12 cellular contexts compared by ENCODE assay signal in genomic region chr2:219523031-219523671, GRCh38. TPM values are rescaled to one million over a fixed set of nuclear protein-coding genes. Genes with fewer than 3 reads are reported as not detected.
A peak's percentile ranks its signal among the peaks of the same experiment; 100 is the strongest.
DNase-seq lines count a peak whose midpoint lies in the region; ATAC-seq, FAIRE-seq and TF ChIP-seq lines count a peak whose summit lies in the region.
"Had no signal": no experiment of that assay in that cellular context is flagged by ENCODE, and none has a peak within 500 bp of the region (broad histone marks: within the 10 kb centered on the region; RNA-seq: fewer than 3 reads in every experiment).

No MANE protein-coding gene starts in this region.

- H3K9me3 ChIP-seq in left ventricle myocardium inferior (replicated peaks), result no peaks in the 10 kb centered on the region
- no peaks in the 10 kb centered on the region for H3K9me3 ChIP-seq in K562 (replicated peaks; ENCODE audit: control insufficient read depth, insufficient read depth, low read depth, low read length)

- no peak for TF ChIP-seq RAD21 in K562 (CRISPR knock-in tag; conservative IDR thresholded peaks at IDR 0.05 in 1 of 2, IDR thresholded peaks at IDR 0.05 in 1 of 2)

- ATAC-seq in left cardiac atrium (no peak), K562 (no peak), left colon (peak; percentile 9)
- ATAC-seq: activated CD8-positive, alpha-beta memory T cell treated with anti-CD3 and anti-CD28 coated beads, Interleukin-2, amount 10 ng/mL, durations not matched to agents 7 days and 5 days had no signal

- CTCF ChIA-PET in K562 (lab: Yijun Ruan, JAX; ENCODE audit: low intra/inter-chr PET ratio), result interaction anchor here (0.6 kb wide), 1 partner anchor 28 kb away, joined by 7 read pairs; a partner anchor contains a TSS

- H3K36me3 ChIP-seq in left ventricle myocardium inferior (no peaks in the 10 kb centered on the region), K562 (ENCODE audit: control insufficient read depth, insufficient read depth, low read length) (peaks cover 37% of the 10 kb centered on the region; the same call in 2 of the 3 replicates), urinary bladder (ENCODE audit: insufficient read depth) (no peaks in the 10 kb centered on the region)

- BruUV-seq in K562 (replicated peaks; lab: Mats Ljungman, UMichigan), result no TSS peak

- TF ChIP-seq EP300 in K562 (IDR thresholded peaks at IDR 0.05; ENCODE audit: low read length), result no peak

- peaks cover 80% of the 10 kb centered on the region for H3K79me2 ChIP-seq in K562 (ENCODE audit: control insufficient read depth, insufficient read depth, low read length)

- in situ Hi-C loops in K562 (cut with MboI), result loop anchor here (10.0 kb wide), 1 partner anchor 48 kb away; no protein-coding TSS in a partner anchor

- intact Hi-C loops in left ventricle myocardium inferior (cut with micrococcal nuclease) (loop anchor here (10.0 kb wide), 1 partner anchor 68 kb away; no protein-coding TSS in a partner anchor), left cardiac atrium (cut with DNase I) (no loop called here), K562 (cut with micrococcal nuclease) (no loop called here), left colon (cut with DNase I, micrococcal nuclease) (loop anchor here (10.0 kb wide), 1 partner anchor 48 kb away; no protein-coding TSS in a partner anchor)

- no peak for FAIRE-seq in K562 (lab: Jason Lieb, UNC)

- no peak for TF ChIP-seq CTCF in left ventricle myocardium inferior (IDR thresholded peaks at IDR 0.05; ENCODE audit: borderline replicate concordance)
- peak; percentile 28 to 45 (median 35) for TF ChIP-seq CTCF in K562 (IDR thresholded peaks at IDR 0.05 in 2 of 3, conservative IDR thresholded peaks at IDR 0.05 in 1 of 3; ENCODE audit: insufficient read depth in 2 of 3, low read depth in 1 of 3, low read length in 3 of 3)

- TF ChIP-seq POLR2A in K562 (conservative IDR thresholded peaks at IDR 0.05), result no peak

- H3K9ac ChIP-seq in K562 (ENCODE audit: insufficient read depth in 1 of 2, low read depth in 2 of 2, low read length in 2 of 2), result peak overlapping the region; percentile 70 to 86

- H3K9me1 ChIP-seq in K562 (ENCODE audit: control insufficient read depth, insufficient read depth, low read length), result peaks cover under 1% of the 10 kb centered on the region

- H3K27ac ChIP-seq in left ventricle myocardium inferior (replicated peaks) (no peak overlapping the region), K562 (ENCODE audit: extremely low read depth, low read depth, low read length) (peak overlapping the region; percentile 89), urinary bladder (ENCODE audit: low read depth) (no peak overlapping the region)

- WGBS in K562 (ENCODE audit: insufficient coverage, low coverage, missing lambda C conversion rate), result 21% methylated on average over 9 of the region's 24 CpGs
- 31% methylated on average over 24 of the region's 24 CpGs for WGBS in urinary bladder

- DNase-seq in left ventricle myocardium inferior (no peak), left cardiac atrium (no peak), K562 (ENCODE audit: extremely low read depth in 1 of 4, low spot score in 3 of 4) (peak in 1 of 4 experiments; percentile 54), left colon (no peak), COLO829 (ENCODE audit: low spot score) (no peak), foreskin melanocyte (no peak), hepatic stellate cell (ENCODE audit: low spot score) (no peak)
- DNase-seq: activated CD8-positive, alpha-beta memory T cell treated with anti-CD3 and anti-CD28 coated beads, Interleukin-2, amount 10 ng/mL, durations not matched to agents 7 days and 5 days; AML-193; KBM-7; NCI-H446 had no signal

- peak overlapping the region; percentile 64 for H2AFZ ChIP-seq in K562 (ENCODE audit: low read depth, low read length)

- H3K27me3 ChIP-seq in left ventricle myocardium inferior (ENCODE audit: low read depth), result peaks cover 98% of the 10 kb centered on the region
- no peaks in the 10 kb centered on the region for H3K27me3 ChIP-seq in K562 (ENCODE audit: control insufficient read depth in 2 of 2, insufficient read depth in 2 of 2, low read length in 2 of 2)

- H3K4me2 ChIP-seq in K562 (ENCODE audit: insufficient read depth, low read length), result peak overlapping the region; percentile 69

- H3K4me1 ChIP-seq in left ventricle myocardium inferior (peaks cover 47% of the 10 kb centered on the region), K562 (replicated peaks in 1 of 2; ENCODE audit: control insufficient read depth in 2 of 2, insufficient read depth in 2 of 2, low read length in 2 of 2) (peaks cover 81 to 93% of the 10 kb centered on the region in 2 experiments), urinary bladder (ENCODE audit: insufficient read depth) (no peaks in the 10 kb centered on the region)

- POLR2A ChIA-PET in K562 (lab: Yijun Ruan, JAX), result interaction anchor here (0.5 to 0.9 kb wide), 3 partner anchors 9 to 118 kb away, joined by 3 to 4 read pairs (median 3); no protein-coding TSS in a partner anchor

- no peaks in the 10 kb centered on the region for H4K20me1 ChIP-seq in K562 (replicated peaks; ENCODE audit: control insufficient read depth, insufficient read depth, low read length)

- H3K4me3 ChIP-seq in left ventricle myocardium inferior (peak overlapping the region; percentile 49), K562 (peak overlapping the region; percentile 22; the same call in 1 of the 2 replicates), urinary bladder (ENCODE audit: low read depth, low read length) (peak overlapping the region; percentile 15)

RNA-seq across cellular contexts. Expression of gene ASIC4, which starts 8.9 kb away (rescaled TPM):
- not detected for total RNA-seq in left ventricle myocardium inferior
- under 1 TPM in 1 of 2 donors, not detected in 1; 0.32 TPM for total RNA-seq in left cardiac atrium
- 14.4 and 30.7 TPM in 2 replicates for total RNA-seq in K562 (2011; cell fraction: chromatin; rRNA removed; ENCODE audit: low replicate concordance)
- total RNA-seq in K562 (2011; cell fraction: nucleolus; rRNA removed), result 21.7 and 26.1 TPM in 2 replicates
- 15.1 and 18.3 TPM in 2 replicates for total RNA-seq in K562 (2011; cell fraction: nucleoplasm; rRNA removed)
- total RNA-seq in K562 (2014; rRNA removed), result 17.7 and 24.8 TPM in 2 replicates
- 2.3 and 3.8 TPM in 2 replicates for total RNA-seq in K562 (2014; rRNA removed; fragmentation: Illumina TruSeq; extraction: Trizol)
- total RNA-seq in K562 (2015; rRNA removed; fragmentation: Illumina TruSeq; extraction: Trizol), result 9.6 and 9.8 TPM in 2 replicates
- total RNA-seq in K562 (2021), result 13.5 and 14.7 TPM in 2 replicates
- polyA plus RNA-seq in K562 (2011; rRNA removed), result 2.5 and 8.6 TPM in 2 replicates
- polyA plus RNA-seq in K562 (2011; cell fraction: cytosol; rRNA removed), result 4.7 and 5.7 TPM in 2 replicates
- 48.9 and 62.7 TPM in 2 replicates for polyA plus RNA-seq in K562 (2011; cell fraction: nucleus; rRNA removed)
- 15.2 and 19.8 TPM in 2 replicates for polyA plus RNA-seq in K562 (2012)
- 4.8 and 5.0 TPM in 2 replicates for polyA plus RNA-seq in K562 (2014; fragmentation: Illumina TruSeq; extraction: Trizol)
- polyA plus RNA-seq in K562 (2014; fragmentation: Nextera tagmentation; extraction: Ambion mirVana), result under 1 TPM; 0.07 to 0.08 TPM
- 19.0 and 19.2 TPM in 2 replicates for polyA plus RNA-seq in K562 (2014; rRNA removed)
- polyA minus RNA-seq in K562 (2011; rRNA and poly(A)+ RNA removed), result 2.5 and 4.5 TPM in 2 replicates
- polyA minus RNA-seq in K562 (2011; cell fraction: cytosol; rRNA and poly(A)+ RNA removed), result 2.6 and 8.5 TPM in 2 replicates
- 13.9 and 26.5 TPM in 2 replicates for polyA minus RNA-seq in K562 (2011; cell fraction: nucleus; rRNA and poly(A)+ RNA removed)
- not detected for total RNA-seq in left colon
- total RNA-seq in urinary bladder, result 0.32 TPM
- 0.18 TPM for polyA plus RNA-seq in urinary bladder

RNA-seq across cellular contexts. Expression of gene CHPF, which starts 20.5 kb away (rescaled TPM):
- 104 TPM for total RNA-seq in left ventricle myocardium inferior
- 100 to 1,000 TPM in 1 of 2 donors, 10 to 100 TPM in 1; 72.4 to 113 TPM for total RNA-seq in left cardiac atrium
- total RNA-seq in K562 (2011; cell fraction: chromatin; rRNA removed; ENCODE audit: low replicate concordance), result 9.1 and 46.2 TPM in 2 replicates
- total RNA-seq in K562 (2011; cell fraction: nucleolus; rRNA removed), result 74.1 and 96.4 TPM in 2 replicates
- 36.0 and 36.5 TPM in 2 replicates for total RNA-seq in K562 (2011; cell fraction: nucleoplasm; rRNA removed)
- 57.2 and 67.6 TPM in 2 replicates for total RNA-seq in K562 (2014; rRNA removed)
- 1.5 and 2.0 TPM in 2 replicates for total RNA-seq in K562 (2014; rRNA removed; fragmentation: Illumina TruSeq; extraction: Trizol)
- 7.9 and 9.0 TPM in 2 replicates for total RNA-seq in K562 (2015; rRNA removed; fragmentation: Illumina TruSeq; extraction: Trizol)
- 40.1 and 41.1 TPM in 2 replicates for total RNA-seq in K562 (2021)
- polyA plus RNA-seq in K562 (2011; rRNA removed), result 9.9 and 14.8 TPM in 2 replicates
- polyA plus RNA-seq in K562 (2011; cell fraction: cytosol; rRNA removed), result 22.8 and 80.8 TPM in 2 replicates
- polyA plus RNA-seq in K562 (2011; cell fraction: nucleus; rRNA removed), result 25.6 and 44.2 TPM in 2 replicates
- 22.4 and 47.7 TPM in 2 replicates for polyA plus RNA-seq in K562 (2012)
- 2.6 and 11.5 TPM in 2 replicates for polyA plus RNA-seq in K562 (2014; fragmentation: Illumina TruSeq; extraction: Trizol)
- polyA plus RNA-seq in K562 (2014; fragmentation: Nextera tagmentation; extraction: Ambion mirVana), result under 1 TPM; 0.15 to 0.35 TPM
- polyA plus RNA-seq in K562 (2014; rRNA removed), result 31.8 and 32.1 TPM in 2 replicates
- polyA minus RNA-seq in K562 (2011; rRNA and poly(A)+ RNA removed), result 3.4 and 5.3 TPM in 2 replicates
- 25.0 and 30.2 TPM in 2 replicates for polyA minus RNA-seq in K562 (2011; cell fraction: cytosol; rRNA and poly(A)+ RNA removed)
- polyA minus RNA-seq in K562 (2011; cell fraction: nucleus; rRNA and poly(A)+ RNA removed), result 24.2 and 27.0 TPM in 2 replicates
- 10 to 100 TPM; 27.8 to 37.2 TPM for total RNA-seq in left colon
- total RNA-seq in urinary bladder, result 56.9 TPM
- 48.6 TPM for polyA plus RNA-seq in urinary bladder

RNA-seq across cellular contexts. Expression of gene TMEM198, which starts 20.7 kb away (rescaled TPM):
- total RNA-seq in left ventricle myocardium inferior (2.5 TPM), left cardiac atrium (1 to 10 TPM; 3.2 to 4.1 TPM), K562 (2014; rRNA removed) (1.1 and 2.5 TPM in 2 replicates), K562 (2014; rRNA removed; fragmentation: Illumina TruSeq; extraction: Trizol) (0.38 and 0.47 TPM in 2 replicates), K562 (2015; rRNA removed; fragmentation: Illumina TruSeq; extraction: Trizol) (0.98 and 1.1 TPM in 2 replicates), K562 (2021) (2.4 and 3.8 TPM in 2 replicates), left colon (1 to 10 TPM; 1.4 to 1.6 TPM), urinary bladder (2.0 TPM)
- total RNA-seq in K562 (2011; cell fraction: chromatin; rRNA removed; ENCODE audit: low replicate concordance), result 1.3 and 5.0 TPM in 2 replicates
- total RNA-seq in K562 (2011; cell fraction: nucleolus; rRNA removed), result 4.3 and 6.5 TPM in 2 replicates
- total RNA-seq in K562 (2011; cell fraction: nucleoplasm; rRNA removed), result 3.1 and 3.4 TPM in 2 replicates
- polyA plus RNA-seq in K562 (2011; rRNA removed) (1.1 and 2.2 TPM in 2 replicates), K562 (2014; fragmentation: Illumina TruSeq; extraction: Trizol) (1.0 and 1.3 TPM in 2 replicates), K562 (2014; fragmentation: Nextera tagmentation; extraction: Ambion mirVana) (under 1 TPM; 0.03 TPM), K562 (2014; rRNA removed) (2.5 and 2.7 TPM in 2 replicates), urinary bladder (6.0 TPM)
- polyA plus RNA-seq in K562 (2011; cell fraction: cytosol; rRNA removed), result 2.6 and 3.9 TPM in 2 replicates
- polyA plus RNA-seq in K562 (2011; cell fraction: nucleus; rRNA removed), result 19.4 and 26.1 TPM in 2 replicates
- polyA plus RNA-seq in K562 (2012), result 2.1 and 3.5 TPM in 2 replicates
- 0.36 and 0.81 TPM in 2 replicates for polyA minus RNA-seq in K562 (2011; rRNA and poly(A)+ RNA removed)
- 0.95 and 1.0 TPM in 2 replicates for polyA minus RNA-seq in K562 (2011; cell fraction: cytosol; rRNA and poly(A)+ RNA removed)
- 1.5 and 1.7 TPM in 2 replicates for polyA minus RNA-seq in K562 (2011; cell fraction: nucleus; rRNA and poly(A)+ RNA removed)

RNA-seq across cellular contexts. Expression of gene GMPPA, which starts 24.5 kb away (rescaled TPM):
- 22.0 TPM for total RNA-seq in left ventricle myocardium inferior
- total RNA-seq in left cardiac atrium, result 10 to 100 TPM; 29.0 to 30.0 TPM
- total RNA-seq in K562 (2011; cell fraction: chromatin; rRNA removed; ENCODE audit: low replicate concordance), result 76.3 and 182 TPM in 2 replicates
- 113 and 116 TPM in 2 replicates for total RNA-seq in K562 (2011; cell fraction: nucleolus; rRNA removed)
- 78.7 and 92.4 TPM in 2 replicates for total RNA-seq in K562 (2011; cell fraction: nucleoplasm; rRNA removed)
- 66.7 and 93.8 TPM in 2 replicates for total RNA-seq in K562 (2014; rRNA removed)
- total RNA-seq in K562 (2014; rRNA removed; fragmentation: Illumina TruSeq; extraction: Trizol), result 38.5 and 47.9 TPM in 2 replicates
- 59.6 and 65.4 TPM in 2 replicates for total RNA-seq in K562 (2015; rRNA removed; fragmentation: Illumina TruSeq; extraction: Trizol)
- total RNA-seq in K562 (2021), result 69.7 and 71.3 TPM in 2 replicates
- polyA plus RNA-seq in K562 (2011; rRNA removed), result 101 and 108 TPM in 2 replicates
- 152 and 203 TPM in 2 replicates for polyA plus RNA-seq in K562 (2011; cell fraction: cytosol; rRNA removed)
- polyA plus RNA-seq in K562 (2011; cell fraction: nucleus; rRNA removed), result 219 and 235 TPM in 2 replicates
- 99.0 and 134 TPM in 2 replicates for polyA plus RNA-seq in K562 (2012)
- polyA plus RNA-seq in K562 (2014; fragmentation: Illumina TruSeq; extraction: Trizol), result 82.1 and 90.5 TPM in 2 replicates
- 10 to 100 TPM in 1 of 2 experiments, 1 to 10 TPM in 1; 7.0 to 24.7 TPM for polyA plus RNA-seq in K562 (2014; fragmentation: Nextera tagmentation; extraction: Ambion mirVana)
- 71.2 and 75.4 TPM in 2 replicates for polyA plus RNA-seq in K562 (2014; rRNA removed)
- polyA minus RNA-seq in K562 (2011; rRNA and poly(A)+ RNA removed), result 73.2 and 103 TPM in 2 replicates
- 47.8 and 64.1 TPM in 2 replicates for polyA minus RNA-seq in K562 (2011; cell fraction: cytosol; rRNA and poly(A)+ RNA removed)
- 38.2 and 59.0 TPM in 2 replicates for polyA minus RNA-seq in K562 (2011; cell fraction: nucleus; rRNA and poly(A)+ RNA removed)
- 10 to 100 TPM; 44.8 to 56.1 TPM for total RNA-seq in left colon
- total RNA-seq in urinary bladder, result 34.3 TPM
- polyA plus RNA-seq in urinary bladder, result 32.1 TPM

RNA-seq across cellular contexts. Expression of gene OBSL1, which starts 48.2 kb away (rescaled TPM):
- total RNA-seq in left ventricle myocardium inferior (208 TPM), left cardiac atrium (100 to 1,000 TPM; 121 to 187 TPM), K562 (2014; rRNA removed) (14.9 and 19.2 TPM in 2 replicates), K562 (2014; rRNA removed; fragmentation: Illumina TruSeq; extraction: Trizol) (2.5 and 3.0 TPM in 2 replicates), K562 (2015; rRNA removed; fragmentation: Illumina TruSeq; extraction: Trizol) (8.6 and 9.6 TPM in 2 replicates), K562 (2021) (24.5 and 26.6 TPM in 2 replicates), left colon (10 to 100 TPM; 11.0 to 11.9 TPM), urinary bladder (43.5 TPM)
- total RNA-seq in K562 (2011; cell fraction: chromatin; rRNA removed; ENCODE audit: low replicate concordance), result 21.4 and 68.9 TPM in 2 replicates
- total RNA-seq in K562 (2011; cell fraction: nucleolus; rRNA removed), result 49.9 and 55.4 TPM in 2 replicates
- 22.7 and 27.9 TPM in 2 replicates for total RNA-seq in K562 (2011; cell fraction: nucleoplasm; rRNA removed)
- polyA plus RNA-seq in K562 (2011; rRNA removed) (10.2 and 14.7 TPM in 2 replicates), K562 (2014; fragmentation: Illumina TruSeq; extraction: Trizol) (6.8 and 12.6 TPM in 2 replicates), K562 (2014; fragmentation: Nextera tagmentation; extraction: Ambion mirVana) (1 to 10 TPM; 1.2 to 1.9 TPM), K562 (2014; rRNA removed) (19.3 and 19.8 TPM in 2 replicates), urinary bladder (67.9 TPM)
- 9.2 and 21.4 TPM in 2 replicates for polyA plus RNA-seq in K562 (2011; cell fraction: cytosol; rRNA removed)
- polyA plus RNA-seq in K562 (2011; cell fraction: nucleus; rRNA removed), result 91.1 and 133 TPM in 2 replicates
- 27.0 and 40.4 TPM in 2 replicates for polyA plus RNA-seq in K562 (2012)
- 6.2 and 8.2 TPM in 2 replicates for polyA minus RNA-seq in K562 (2011; rRNA and poly(A)+ RNA removed)
- 14.2 and 18.7 TPM in 2 replicates for polyA minus RNA-seq in K562 (2011; cell fraction: cytosol; rRNA and poly(A)+ RNA removed)
- 17.0 and 18.6 TPM in 2 replicates for polyA minus RNA-seq in K562 (2011; cell fraction: nucleus; rRNA and poly(A)+ RNA removed)

Comparison
In these comparisons a context has a peak if more than half of its experiments do, and no peak if none do; other contexts are left out.
1. intact Hi-C loops: an anchor here in left ventricle myocardium inferior (10.0 kb wide) and left colon (10.0 kb wide); none called in left cardiac atrium and K562.